25 cellular contexts compared by ENCODE assay signal in the genomic region with DNA sequence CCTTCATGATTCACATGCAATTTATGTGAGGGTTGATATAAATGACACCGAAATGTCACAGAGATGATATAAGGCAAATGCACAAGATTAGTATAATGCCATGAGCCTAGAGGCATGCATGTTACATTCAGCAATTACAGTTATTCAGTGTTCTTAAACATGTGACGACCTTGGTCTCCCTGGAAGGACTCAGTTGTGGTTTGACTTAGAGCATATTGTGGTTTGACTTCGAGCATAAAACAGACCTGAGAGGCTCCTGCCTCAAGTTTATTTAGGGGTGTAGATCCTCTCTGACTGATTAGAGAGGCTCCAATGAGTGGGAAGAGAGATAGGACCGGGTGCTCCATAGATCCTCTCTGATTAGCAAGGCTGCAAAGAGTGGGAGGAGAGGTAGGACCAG.
"Had no signal": no experiment of that assay in that cellular context is flagged by ENCODE, and none has a peak within 500 bp of the region (broad histone marks: within the 10 kb centered on the region; RNA-seq: fewer than 3 reads in every experiment).

No MANE protein-coding gene starts in this region.

- H2AFZ ChIP-seq: PC-9 had no signal

- H3K4me3 ChIP-seq: PC-9 had no signal

- H3K27ac Mint-ChIP-seq: activated B cell treated with CpG ODN at 0.5 μM for 24 hours; activated CD4-positive, alpha-beta memory T cell treated with anti-CD3 and anti-CD28 coated beads, Interleukin-2, amount 10 ng/mL, durations not matched to agents 7 days and 5 days; T-helper 1 cell treated with Interleukin-12 subunit alpha and Interleukin-12 subunit beta and Interleukin-4 antibody, amounts not matched to agents 30 μg/mL and 1 μg/mL, for 36 hours had no signal

- H3K4me2 ChIP-seq: PC-9 had no signal

- H3K36me3 Mint-ChIP-seq: brain had no signal

- H3K4me3 Mint-ChIP-seq: activated B cell treated with CpG ODN at 0.5 μM for 24 hours; activated CD4-positive, alpha-beta memory T cell treated with anti-CD3 and anti-CD28 coated beads, Interleukin-2, amount 10 ng/mL, durations not matched to agents 7 days and 5 days; brain; central memory CD8-positive, alpha-beta T cell; T-helper 1 cell treated with Interleukin-12 subunit alpha and Interleukin-12 subunit beta and Interleukin-4 antibody, amounts not matched to agents 30 μg/mL and 1 μg/mL, for 36 hours had no signal

- H3K27ac ChIP-seq: PC-9 had no signal

- H3K4me1 Mint-ChIP-seq: activated B cell treated with CpG ODN at 0.5 μM for 24 hours; activated CD4-positive, alpha-beta memory T cell treated with anti-CD3 and anti-CD28 coated beads, Interleukin-2, amount 10 ng/mL, durations not matched to agents 7 days and 5 days; brain; central memory CD8-positive, alpha-beta T cell had no signal

- H3K27me3 Mint-ChIP-seq: activated B cell treated with CpG ODN at 0.5 μM for 24 hours; activated CD4-positive, alpha-beta memory T cell treated with anti-CD3 and anti-CD28 coated beads, Interleukin-2, amount 10 ng/mL, durations not matched to agents 7 days and 5 days; central memory CD8-positive, alpha-beta T cell had no signal

- DNase-seq: activated B cell treated with CpG ODN at 0.5 μM for 24 hours; activated CD4-positive, alpha-beta memory T cell treated with anti-CD3 and anti-CD28 coated beads, Interleukin-2, amount 10 ng/mL, durations not matched to agents 7 days and 5 days; activated CD4-positive, alpha-beta T cell treated with anti-CD3 and anti-CD28 coated beads for 1 hour; activated CD4-positive, alpha-beta T cell treated with anti-CD3 and anti-CD28 coated beads, Interleukin-2, amount 50 U/mL, for 1 hour; activated CD8-positive, alpha-beta memory T cell treated with anti-CD3 and anti-CD28 coated beads, Interleukin-2, amount 50 U/mL, for 48 hours; activated naive CD4-positive, alpha-beta T cell treated with anti-CD3 and anti-CD28 coated beads, Interleukin-2, amount 50 U/mL, for 16 hours; activated T-cell treated with anti-CD3 and anti-CD28 coated beads, Interleukin-2, amount 50 U/mL, for 1 hour; amygdala; cortex of kidney; KG1; MV-4-11; NCI-H1105; NCI-H1436; NCI-H187; NCI-H2081 treated with DMSO at 0.1 percent for 48 hours; NCI-H446; NCI-H524; NCI-H748 treated with DMSO at 0.1 percent for 48 hours; NK-92 treated with Interleukin-12 subunit alpha and Interleukin-12 subunit beta, amount 100 ng/mL, for 24 hours; PC-9; SHP77 treated with DMSO at 0.1 percent for 48 hours; T1000 had no signal
